ENCODE assay signal across 3 cellular contexts in genomic region chr1:233827937-233828336, GRCh38.
DNase-seq lines count a peak whose midpoint lies in the region; ATAC-seq, FAIRE-seq and TF ChIP-seq lines count a peak whose summit lies in the region.
"Not testable (repeated sequence)": the region's sequence is repeated elsewhere in the genome, so short reads cannot be mapped to it uniquely, and the experiment has no call there.

No MANE protein-coding gene starts in this region.

- not testable (repeated sequence) for TF ChIP-seq CTCF in HEK293 (tag by site-specific recombination; IDR thresholded peaks at IDR 0.05); K562 (IDR thresholded peaks at IDR 0.05 in 2 of 3, conservative IDR thresholded peaks at IDR 0.05 in 1 of 3; ENCODE audit: insufficient read depth in 2 of 3, low read depth in 1 of 3, low read length in 3 of 3)

- not testable (repeated sequence) for H3K36me3 ChIP-seq in HEK293 (ENCODE audit: control insufficient read depth in 2 of 2, insufficient read depth in 1 of 2, low read length in 2 of 2); K562 (ENCODE audit: control insufficient read depth, insufficient read depth, low read length)

- H3K4me1 Mint-ChIP-seq in activated naive CD4-positive, alpha-beta T cell treated with anti-CD3 and anti-CD28 coated beads, Interleukin-2, amount 50 U/mL, for 24 hours, result not testable (repeated sequence)

- not testable (repeated sequence) for H4K20me1 ChIP-seq in K562 (replicated peaks; ENCODE audit: control insufficient read depth, insufficient read depth, low read length)

- TF ChIP-seq EP300 in K562 (IDR thresholded peaks at IDR 0.05; ENCODE audit: low read length), result not testable (repeated sequence)

- not testable (repeated sequence) for TF ChIP-seq RAD21 in K562 (CRISPR knock-in tag; conservative IDR thresholded peaks at IDR 0.05 in 1 of 2, IDR thresholded peaks at IDR 0.05 in 1 of 2)

- not testable (repeated sequence) for DNase-seq in K562 (ENCODE audit: extremely low read depth in 1 of 4, low spot score in 3 of 4)

- not testable (repeated sequence) for BruUV-seq in K562 (replicated peaks; lab: Mats Ljungman, UMichigan)

- H3K9me1 ChIP-seq in K562 (ENCODE audit: control insufficient read depth, insufficient read depth, low read length), result not testable (repeated sequence)

- not testable (repeated sequence) for H3K9ac ChIP-seq in K562 (ENCODE audit: insufficient read depth in 1 of 2, low read depth in 2 of 2, low read length in 2 of 2)

- H3K4me1 ChIP-seq in HEK293 (ENCODE audit: control insufficient read depth, insufficient read depth, low read length); K562 (replicated peaks in 1 of 2; ENCODE audit: control insufficient read depth in 2 of 2, insufficient read depth in 2 of 2, low read length in 2 of 2): not testable (repeated sequence)

- H3K27me3 ChIP-seq in K562 (ENCODE audit: control insufficient read depth in 2 of 2, insufficient read depth in 2 of 2, low read length in 2 of 2), result not testable (repeated sequence)

- not testable (repeated sequence) for FAIRE-seq in K562 (lab: Jason Lieb, UNC)

- H3K27ac Mint-ChIP-seq in activated naive CD4-positive, alpha-beta T cell treated with anti-CD3 and anti-CD28 coated beads, Interleukin-2, amount 50 U/mL, for 24 hours, result peak overlapping the region; percentile 44

- H3K4me3 ChIP-seq in HEK293 (ENCODE audit: low read depth, low read length); K562: not testable (repeated sequence)

- intact Hi-C loops in K562 (cut with micrococcal nuclease), result not testable (repeated sequence)

- 0% methylated on average over 2 of the region's 2 CpGs for WGBS in K562 (ENCODE audit: insufficient coverage, low coverage, missing lambda C conversion rate)

- in situ Hi-C loops in K562 (cut with MboI), result not testable (repeated sequence)

- H3K79me2 ChIP-seq in K562 (ENCODE audit: control insufficient read depth, insufficient read depth, low read length), result not testable (repeated sequence)

- not testable (repeated sequence) for H3K4me3 Mint-ChIP-seq in activated naive CD4-positive, alpha-beta T cell treated with anti-CD3 and anti-CD28 coated beads, Interleukin-2, amount 50 U/mL, for 24 hours

- not testable (repeated sequence) for H3K9me3 ChIP-seq in HEK293 (ENCODE audit: control insufficient read depth, insufficient read depth, low read depth, low read length); K562 (replicated peaks; ENCODE audit: control insufficient read depth, insufficient read depth, low read depth, low read length)

- not testable (repeated sequence) for H3K4me2 ChIP-seq in K562 (ENCODE audit: insufficient read depth, low read length)

- H3K27me3 Mint-ChIP-seq in activated naive CD4-positive, alpha-beta T cell treated with anti-CD3 and anti-CD28 coated beads, Interleukin-2, amount 50 U/mL, for 24 hours, result not testable (repeated sequence)

- CTCF ChIA-PET in HEK293 (lab: Yijun Ruan, JAX); K562 (lab: Yijun Ruan, JAX; ENCODE audit: low intra/inter-chr PET ratio): not testable (repeated sequence)

- H3K27ac ChIP-seq in HEK293 (ENCODE audit: extremely low read depth, low read depth, low read length); K562 (ENCODE audit: extremely low read depth, low read depth, low read length): not testable (repeated sequence)

- POLR2A ChIA-PET in HEK293 (lab: Yijun Ruan, JAX); K562 (lab: Yijun Ruan, JAX): not testable (repeated sequence)

- TF ChIP-seq POLR2A in K562 (conservative IDR thresholded peaks at IDR 0.05), result not testable (repeated sequence)

- not testable (repeated sequence) for H2AFZ ChIP-seq in K562 (ENCODE audit: low read depth, low read length)

- H3K9me3 Mint-ChIP-seq in activated naive CD4-positive, alpha-beta T cell treated with anti-CD3 and anti-CD28 coated beads, Interleukin-2, amount 50 U/mL, for 24 hours, result peaks cover 14% of the 10 kb centered on the region

- not testable (repeated sequence) for ATAC-seq in K562

- not testable (repeated sequence) for H3K36me3 Mint-ChIP-seq in activated naive CD4-positive, alpha-beta T cell treated with anti-CD3 and anti-CD28 coated beads, Interleukin-2, amount 50 U/mL, for 24 hours

TF ChIP-seq in HEK293, 187 proteins besides CTCF, POLR2A, EP300 and RAD21:
- TF ChIP-seq ZNF280D (tag by site-specific recombination; IDR thresholded peaks at IDR 0.05) (peak; percentile 90; the same call in 1 of the 2 replicates), ZNF146 (tag by site-specific recombination; IDR thresholded peaks at IDR 0.05) (peak; percentile 58)
TF ChIP-seq in HEK293: peak in this region for 2; not testable (repeated sequence) for 185.

TF ChIP-seq in K562, 482 proteins besides CTCF, POLR2A, EP300 and RAD21:
- peak; percentile 55 for TF ChIP-seq ZNF146 (CRISPR knock-in tag; IDR thresholded peaks at IDR 0.05; ENCODE audit: unreplicated experiment)
